ENCODE assay signal across 16 cellular contexts in genomic region chr1:80799457-80799856, GRCh38.
"Had no signal": no experiment of that assay in that cellular context is flagged by ENCODE, and none has a peak within 500 bp of the region (broad histone marks: within the 10 kb centered on the region; RNA-seq: fewer than 3 reads in every experiment).

No MANE protein-coding gene starts in this region.

- H3K4me3 ChIP-seq: dorsolateral prefrontal cortex, esophagus squamous epithelium, pancreas, upper lobe of right lung had no signal

- H3K36me3 ChIP-seq: brain microvascular endothelial cell, esophagus squamous epithelium, pancreas, upper lobe of right lung had no signal

- H3K9me3 ChIP-seq: esophagus squamous epithelium, pancreas, upper lobe of right lung had no signal

- DNase-seq: activated CD4-positive, alpha-beta memory T cell treated with anti-CD3 and anti-CD28 coated beads for 36 hours; activated CD4-positive, alpha-beta T cell treated with anti-CD3 and anti-CD28 coated beads for 1 hour; activated gamma-delta T cell; activated T-cell treated with anti-CD3 and anti-CD28 coated beads, Interleukin-2, amount 50 U/mL, for 48 hours; amygdala; brain microvascular endothelial cell; dorsolateral prefrontal cortex; esophagus squamous epithelium; foreskin fibroblast; kidney; pancreas; stimulated activated CD4-positive, alpha-beta T cell treated with anti-CD3 and anti-CD28 coated beads, Interleukin-4, amount 100 ng/mL, for 1 hour; upper lobe of right lung had no signal

- H3K27me3 ChIP-seq: brain microvascular endothelial cell, dorsolateral prefrontal cortex, esophagus squamous epithelium, pancreas, upper lobe of right lung had no signal

- H3K4me1 ChIP-seq: esophagus squamous epithelium, pancreas, upper lobe of right lung had no signal

- H3K27me3 Mint-ChIP-seq: activated CD4-positive, alpha-beta memory T cell treated with anti-CD3 and anti-CD28 coated beads for 36 hours; activated naive CD8-positive, alpha-beta T cell; stimulated activated naive CD8-positive, alpha-beta T cell treated with anti-CD3 and anti-CD28 coated beads, Interleukin-15, Interleukin-2, amounts not matched to agents 100 ng/mL and 50 ng/mL, for 24 hours had no signal

- H3K4me3 Mint-ChIP-seq: activated CD4-positive, alpha-beta memory T cell treated with anti-CD3 and anti-CD28 coated beads for 36 hours; activated naive CD8-positive, alpha-beta T cell; neural crest cell; stimulated activated naive CD8-positive, alpha-beta T cell treated with anti-CD3 and anti-CD28 coated beads, Interleukin-15, Interleukin-2, amounts not matched to agents 100 ng/mL and 50 ng/mL, for 24 hours had no signal

- H3K27ac ChIP-seq: brain microvascular endothelial cell, dorsolateral prefrontal cortex, esophagus squamous epithelium, pancreas, upper lobe of right lung had no signal

- H3K4me1 Mint-ChIP-seq: neural crest cell had no signal

- H3K36me3 Mint-ChIP-seq: activated CD4-positive, alpha-beta memory T cell treated with anti-CD3 and anti-CD28 coated beads for 36 hours; activated naive CD8-positive, alpha-beta T cell had no signal

- H3K9me3 Mint-ChIP-seq: neural crest cell; stimulated activated naive CD8-positive, alpha-beta T cell treated with anti-CD3 and anti-CD28 coated beads, Interleukin-15, Interleukin-2, amounts not matched to agents 100 ng/mL and 50 ng/mL, for 24 hours had no signal

- H3K27ac Mint-ChIP-seq: activated CD4-positive, alpha-beta memory T cell treated with anti-CD3 and anti-CD28 coated beads for 36 hours; activated naive CD8-positive, alpha-beta T cell; stimulated activated naive CD8-positive, alpha-beta T cell treated with anti-CD3 and anti-CD28 coated beads, Interleukin-15, Interleukin-2, amounts not matched to agents 100 ng/mL and 50 ng/mL, for 24 hours had no signal
